In the genomic region with DNA sequence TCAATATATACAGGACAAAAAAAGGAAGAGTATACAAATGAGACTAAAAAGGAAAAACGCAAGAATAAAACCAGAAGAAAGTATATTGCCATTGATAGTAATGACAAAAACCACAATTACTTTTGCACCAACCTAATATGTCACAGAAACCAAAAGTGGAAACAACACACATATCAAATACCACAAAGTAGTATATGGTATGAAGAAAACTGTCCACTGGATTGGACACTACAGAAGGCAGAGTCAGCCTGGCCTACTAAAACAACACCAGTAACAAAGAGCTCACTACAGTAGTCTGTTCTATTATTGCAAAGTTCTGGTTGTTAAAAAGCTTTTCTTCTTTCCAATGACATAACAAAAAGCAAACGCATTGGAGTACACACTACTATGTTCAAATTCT, we compare ENCODE assay signal across 27 cellular contexts. TPM values are rescaled to one million over a fixed set of nuclear protein-coding genes. Genes with fewer than 3 reads are reported as not detected.
A peak's percentile ranks its signal among the peaks of the same experiment; 100 is the strongest.
DNase-seq lines count a peak whose midpoint lies in the region; ATAC-seq and TF ChIP-seq lines count a peak whose summit lies in the region.
"Had no signal": no experiment of that assay in that cellular context is flagged by ENCODE, and none has a peak within 500 bp of the region (broad histone marks: within the 10 kb centered on the region; RNA-seq: fewer than 3 reads in every experiment).

No MANE protein-coding gene starts in this region.

- H4K20me1 ChIP-seq in neural progenitor cell (ENCODE audit: low read depth), result peaks cover 6% of the 10 kb centered on the region

- ATAC-seq in GM18505 (IDR thresholded peaks at IDR 0.05; ENCODE audit: unreplicated experiment) (peak; percentile 49), GM21423 (IDR thresholded peaks at IDR 0.05; ENCODE audit: unreplicated experiment) (peak; percentile 64), HG03565 (IDR thresholded peaks at IDR 0.05; ENCODE audit: unreplicated experiment) (peak; percentile 48)
- ATAC-seq: activated CD4-positive, alpha-beta T cell treated with anti-CD3 and anti-CD28 coated beads for 36 hours; activated CD8-positive, alpha-beta T cell treated with anti-CD3 and anti-CD28 coated beads for 36 hours; foreskin keratinocyte; right cardiac atrium had no signal

- H3K4me1 Mint-ChIP-seq in neural progenitor cell, result no peaks in the 10 kb centered on the region
- H3K4me1 Mint-ChIP-seq: activated CD4-positive, alpha-beta T cell treated with anti-CD3 and anti-CD28 coated beads for 36 hours had no signal

- no peaks in the 10 kb centered on the region for H3K9me3 Mint-ChIP-seq in neural progenitor cell
- H3K9me3 Mint-ChIP-seq: activated CD8-positive, alpha-beta T cell treated with anti-CD3 and anti-CD28 coated beads for 36 hours; activated T-helper 2 cell treated with anti-CD3 and anti-CD28 coated beads, Interferon-gamma antibody, Interleukin-2, Interleukin-4, amounts not matched to agents 10 μg/mL and 5 μg/mL and 100 μg/mL, durations not matched to agents 14 hours and 24 hours and 36 hours; brain had no signal

- H3K9ac ChIP-seq in neural progenitor cell, result no peak overlapping the region

- H3K36me3 Mint-ChIP-seq in neural progenitor cell, result no peaks in the 10 kb centered on the region
- H3K36me3 Mint-ChIP-seq: brain had no signal

- H3K4me2 ChIP-seq in neural progenitor cell, result no peak overlapping the region

- DNase-seq in neural progenitor cell (ENCODE audit: low spot score) (no peak), iPS-NIHi7 (ENCODE audit: extremely low spot score) (no peak), SKM-1 (lab: John Stamatoyannopoulos, UW; ENCODE audit: unreplicated experiment) (no peak), OCI-M2 (lab: John Stamatoyannopoulos, UW; ENCODE audit: unreplicated experiment) (no peak), ureter (ENCODE audit: low spot score) (no peak)
- DNase-seq: ACHN; activated CD4-positive, alpha-beta T cell treated with anti-CD3 and anti-CD28 coated beads for 36 hours; activated CD8-positive, alpha-beta T cell treated with anti-CD3 and anti-CD28 coated beads for 36 hours; activated naive CD4-positive, alpha-beta T cell treated with anti-CD3 and anti-CD28 coated beads, Interleukin-2, amount 50 U/mL, for 16 hours; DMS 273 treated with DMSO at 0.1 percent for 48 hours; esophagus squamous epithelium; foreskin keratinocyte; HCEC 1CT; head of caudate nucleus; NCI-H1048; NCI-H1694; posterior cingulate gyrus; right cardiac atrium; stimulated activated CD4-positive, alpha-beta T cell treated with anti-CD3 and anti-CD28 coated beads, Interleukin-2, amount 100 ng/mL, for 24 hours; stimulated activated CD8-positive, alpha-beta memory T cell treated with anti-CD3 and anti-CD28 coated beads, Interleukin-4, amount 100 ng/mL, for 48 hours; SW 1271 had no signal

- H3K4me3 ChIP-seq in neural progenitor cell, result no peak overlapping the region
- H3K4me3 ChIP-seq: esophagus squamous epithelium, tibial nerve had no signal

- TF ChIP-seq POLR2A in GM18505 (IDR thresholded peaks at IDR 0.05; ENCODE audit: borderline replicate concordance, extremely low read depth, insufficient read depth, insufficient read length), result no peak

- H3K4me1 ChIP-seq in neural progenitor cell, result peaks cover 9% of the 10 kb centered on the region
- H3K4me1 ChIP-seq: esophagus squamous epithelium, foreskin keratinocyte, tibial nerve had no signal

- H3K27me3 ChIP-seq in neural progenitor cell, result no peaks in the 10 kb centered on the region
- H3K27me3 ChIP-seq: esophagus squamous epithelium, foreskin keratinocyte, tibial nerve had no signal

- H3K27ac ChIP-seq in neural progenitor cell, result peak overlapping the region; percentile 46
- H3K27ac ChIP-seq: esophagus squamous epithelium, foreskin keratinocyte, tibial nerve had no signal

- H3K36me3 ChIP-seq in neural progenitor cell, result no peaks in the 10 kb centered on the region
- H3K36me3 ChIP-seq: esophagus squamous epithelium, tibial nerve had no signal

- H3K27me3 Mint-ChIP-seq in neural progenitor cell (ENCODE audit: insufficient read depth, low read depth), result no peaks in the 10 kb centered on the region
- H3K27me3 Mint-ChIP-seq: activated CD4-positive, alpha-beta T cell treated with anti-CD3 and anti-CD28 coated beads for 36 hours; activated CD8-positive, alpha-beta T cell treated with anti-CD3 and anti-CD28 coated beads for 36 hours had no signal

- TF ChIP-seq CTCF in neural progenitor cell (IDR thresholded peaks at IDR 0.05), result no peak

- no peaks in the 10 kb centered on the region for H3K9me3 ChIP-seq in neural progenitor cell (ENCODE audit: low read depth)
- H3K9me3 ChIP-seq: esophagus squamous epithelium, tibial nerve had no signal

- H3K27ac Mint-ChIP-seq in neural progenitor cell, result no peak overlapping the region
- H3K27ac Mint-ChIP-seq: activated CD4-positive, alpha-beta T cell treated with anti-CD3 and anti-CD28 coated beads for 36 hours; activated CD8-positive, alpha-beta T cell treated with anti-CD3 and anti-CD28 coated beads for 36 hours; activated T-helper 2 cell treated with anti-CD3 and anti-CD28 coated beads, Interferon-gamma antibody, Interleukin-2, Interleukin-4, amounts not matched to agents 10 μg/mL and 5 μg/mL and 100 μg/mL, durations not matched to agents 14 hours and 24 hours and 36 hours; brain had no signal

- no peak overlapping the region for H2AFZ ChIP-seq in neural progenitor cell (replicated peaks)

- H3K4me3 Mint-ChIP-seq in neural progenitor cell, result no peak overlapping the region
- H3K4me3 Mint-ChIP-seq: activated CD4-positive, alpha-beta T cell treated with anti-CD3 and anti-CD28 coated beads for 36 hours; activated CD8-positive, alpha-beta T cell treated with anti-CD3 and anti-CD28 coated beads for 36 hours; brain had no signal

- H3F3A ChIP-seq in neural progenitor cell (ENCODE audit: low read depth), result no peaks in the 10 kb centered on the region

- H3K79me2 ChIP-seq in neural progenitor cell (ENCODE audit: low read depth), result no peaks in the 10 kb centered on the region

RNA-seq across cellular contexts. Expression of gene TESK2, which starts 17.7 kb away (rescaled TPM):
- 10.5 and 14.9 TPM in 2 replicates for total RNA-seq in neural progenitor cell (ENCODE audit: low replicate concordance)
- 12.3 TPM for total RNA-seq in ureter

RNA-seq across cellular contexts. Expression of gene CCDC163, which starts 26.6 kb away (rescaled TPM):
- total RNA-seq in neural progenitor cell (ENCODE audit: low replicate concordance) (1.7 TPM in 2 replicates), ureter (3.2 TPM)

RNA-seq across cellular contexts. Expression of gene MMACHC, which starts 26.8 kb away (rescaled TPM):
- total RNA-seq in neural progenitor cell (ENCODE audit: low replicate concordance), result 3.1 and 5.8 TPM in 2 replicates
- total RNA-seq in ureter, result 9.7 TPM

RNA-seq across cellular contexts. Expression of gene PRDX1, which starts 48.4 kb away (rescaled TPM):
- total RNA-seq in neural progenitor cell (ENCODE audit: low replicate concordance) (477 and 653 TPM in 2 replicates), ureter (351 TPM)
